In genomic region chr22:47423861-47424820, GRCh38 we compare ENCODE assay signal across 18 cellular contexts.
DNase-seq lines count a peak whose midpoint lies in the region; FAIRE-seq and TF ChIP-seq lines count a peak whose summit lies in the region.
"Had no signal": no experiment of that assay in that cellular context is flagged by ENCODE, and none has a peak within 500 bp of the region (broad histone marks: within the 10 kb centered on the region; RNA-seq: fewer than 3 reads in every experiment).

No MANE protein-coding gene starts in this region.

- H2BK5ac ChIP-seq in trophoblast cell (ENCODE audit: low read depth, low read length, poor library complexity) = no peak overlapping the region

- H4K91ac ChIP-seq in trophoblast cell (ENCODE audit: low read depth, low read length) = no peak overlapping the region

- H3K14ac ChIP-seq in trophoblast cell (ENCODE audit: low read length) = no peak overlapping the region

- no peak overlapping the region for H3K18ac ChIP-seq in trophoblast cell (ENCODE audit: low read length)

- H3K4me1 ChIP-seq in trophoblast cell (ENCODE audit: control insufficient read depth in 1 of 2, insufficient read depth in 2 of 2, low read length in 2 of 2) (no peaks in the 10 kb centered on the region), hepatocyte (ENCODE audit: insufficient read depth) (no peaks in the 10 kb centered on the region)

- H2BK120ac ChIP-seq in trophoblast cell (ENCODE audit: insufficient read depth, low read length, poor library complexity) = no peak overlapping the region

- H2AFZ ChIP-seq in trophoblast cell (ENCODE audit: insufficient read depth, low read length, poor library complexity) = no peak overlapping the region
- no peak overlapping the region for H2AFZ ChIP-seq in hepatocyte
- H2AFZ ChIP-seq: GM23338 had no signal

- H3K4me3 ChIP-seq in trophoblast cell (ENCODE audit: low read depth, low read length) (no peak overlapping the region), hepatocyte (no peak overlapping the region)
- H3K4me3 ChIP-seq: GM23338 had no signal

- H3K79me1 ChIP-seq in trophoblast cell (ENCODE audit: low read length) = no peaks in the 10 kb centered on the region

- H3K27me3 ChIP-seq in trophoblast cell (ENCODE audit: insufficient read depth, low read length) (no peaks in the 10 kb centered on the region), hepatocyte (no peaks in the 10 kb centered on the region)

- H3K79me2 ChIP-seq in trophoblast cell (ENCODE audit: control insufficient read depth, insufficient read depth, low read length, poor library complexity) (no peaks in the 10 kb centered on the region), hepatocyte (no peaks in the 10 kb centered on the region)

- no peak overlapping the region for H3K9ac ChIP-seq in trophoblast cell (ENCODE audit: low read length)

- TF ChIP-seq CTCF in GM10266 (IDR thresholded peaks at IDR 0.05; ENCODE audit: control insufficient read depth, insufficient read depth, low read depth, missing control alignments) = no peak
- TF ChIP-seq CTCF in hepatocyte (IDR thresholded peaks at IDR 0.05; ENCODE audit: poor library complexity) = no peak

- H3K23ac ChIP-seq in trophoblast cell (ENCODE audit: low read length) = no peak overlapping the region

- no peaks in the 10 kb centered on the region for H3K9me2 ChIP-seq in hepatocyte (replicated peaks; ENCODE audit: insufficient read depth)

- H3K27ac ChIP-seq in trophoblast cell (ENCODE audit: low read depth, low read length) = no peak overlapping the region
- no peak overlapping the region for H3K27ac ChIP-seq in hepatocyte

- H3K4ac ChIP-seq in trophoblast cell (ENCODE audit: low read depth, low read length) = no peak overlapping the region

- in situ Hi-C loops in G401 (cut with HindIII; ENCODE audit: low sequenced_read_pairs) = no loop called here

- H3K36me3 ChIP-seq in trophoblast cell (ENCODE audit: control insufficient read depth in 1 of 2, insufficient read depth in 2 of 2, low read length in 2 of 2) = no peaks in the 10 kb centered on the region
- H3K36me3 ChIP-seq in hepatocyte (replicated peaks; ENCODE audit: insufficient read depth, low read depth) = no peaks in the 10 kb centered on the region

- no peak overlapping the region for H4K12ac ChIP-seq in trophoblast cell (ENCODE audit: low read depth, low read length)

- no peak overlapping the region for H4K8ac ChIP-seq in trophoblast cell (ENCODE audit: low read depth, low read length)

- H4K20me1 ChIP-seq in hepatocyte (ENCODE audit: insufficient read depth, poor library complexity, severe bottlenecking) = no peaks in the 10 kb centered on the region

- H2AK5ac ChIP-seq in trophoblast cell (ENCODE audit: low read length) = no peak overlapping the region

- peak; percentile 12 for DNase-seq in G401 (ENCODE audit: low spot score)
- DNase-seq in cerebellum (ENCODE audit: low spot score) = peak; percentile 8
- peak; percentile 74 for DNase-seq in mesenteric fat pad (ENCODE audit: low spot score)
- DNase-seq in urothelium cell line (ENCODE audit: low spot score) = no peak
- no peak for DNase-seq in trophoblast cell
- no peak for DNase-seq in GM10266 (ENCODE audit: extremely low spot score)
- DNase-seq in hepatocyte (ENCODE audit: low spot score) = no peak
- DNase-seq: C1 segment of cervical spinal cord; CD4-positive, alpha-beta T cell; DMS153; DMS79 treated with DMSO at 0.1 percent for 48 hours; EL; GDM1; H7; IMR-90 had no signal

- no CpG with 5 or more reads among the region's 21 CpGs for WGBS in trophoblast cell (ENCODE audit: extremely low coverage, insufficient coverage, insufficient read length)
- WGBS in hepatocyte (ENCODE audit: low lambda C conversion rate, missing lambda C conversion rate) = 74% methylated on average over 20 of the region's 21 CpGs

- H3K9me3 ChIP-seq in trophoblast cell (ENCODE audit: insufficient read depth, low read depth, low read length) = peaks cover 45% of the 10 kb centered on the region
- no peaks in the 10 kb centered on the region for H3K9me3 ChIP-seq in hepatocyte (ENCODE audit: low read depth)

- FAIRE-seq in urothelium cell line (lab: Jason Lieb, UNC) = peak; percentile 79
- FAIRE-seq: A204.1, D721Med had no signal

- no peak overlapping the region for H2BK12ac ChIP-seq in trophoblast cell (ENCODE audit: low read length)

- H3K4me2 ChIP-seq in trophoblast cell (ENCODE audit: low read length) (no peak overlapping the region), hepatocyte (no peak overlapping the region)
- H3K4me2 ChIP-seq: GM23338 had no signal

Comparison
In these comparisons a context has a peak if more than half of its experiments do, and no peak if none do; other contexts are left out.
1. DNase-seq: peak in G401 (single experiment), cerebellum (single experiment) and mesenteric fat pad (single experiment); none in urothelium cell line (single experiment), trophoblast cell (0 of 2), GM10266 (single experiment) and hepatocyte (single experiment).